ENCODE assay signal across 12 cellular contexts in the genomic region with DNA sequence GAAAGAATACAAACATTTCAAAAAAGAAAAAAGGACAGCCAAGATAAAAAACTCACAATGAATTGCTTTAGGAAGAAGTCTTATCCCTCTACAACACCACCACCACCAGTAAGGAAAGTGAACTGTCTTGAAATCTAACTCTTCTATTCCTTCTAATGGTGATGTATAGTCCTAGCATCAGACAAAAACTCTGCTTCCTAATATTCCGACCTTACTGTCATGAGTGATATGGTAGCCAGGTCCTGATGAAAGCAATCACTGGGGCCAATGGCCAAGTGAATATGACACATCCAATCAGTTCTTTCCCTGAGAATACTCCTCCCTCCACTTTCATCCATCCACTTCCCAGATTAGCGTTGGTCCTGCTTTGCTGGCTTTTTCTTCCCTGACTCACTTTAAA. TPM values are rescaled to one million over a fixed set of nuclear protein-coding genes. Genes with fewer than 3 reads are reported as not detected.
DNase-seq lines count a peak whose midpoint lies in the region; ATAC-seq and TF ChIP-seq lines count a peak whose summit lies in the region.
"Had no signal": no experiment of that assay in that cellular context is flagged by ENCODE, and none has a peak within 500 bp of the region (broad histone marks: within the 10 kb centered on the region; RNA-seq: fewer than 3 reads in every experiment).

No MANE protein-coding gene starts in this region.

- no peak for TF ChIP-seq POLR2A in prostate gland (IDR thresholded peaks at IDR 0.05)

- ATAC-seq in T-helper 17 cell (no peak), PC-3 (no peak)

- H3K27me3 Mint-ChIP-seq in T-helper 17 cell = no peaks in the 10 kb centered on the region
- H3K27me3 Mint-ChIP-seq: activated B cell treated with CpG ODN at 0.5 μM for 24 hours had no signal

- no peak overlapping the region for H3K9ac ChIP-seq in PC-3 (ENCODE audit: low read length)

- H3K9me3 ChIP-seq in T-helper 17 cell (ENCODE audit: control insufficient read depth, low read length, poor library complexity, severe bottlenecking) = no peaks in the 10 kb centered on the region
- no peaks in the 10 kb centered on the region for H3K9me3 ChIP-seq in prostate gland
- no peaks in the 10 kb centered on the region for H3K9me3 ChIP-seq in PC-3 (ENCODE audit: low read length)
- H3K9me3 ChIP-seq: SJCRH30 had no signal

- H3K27me3 ChIP-seq in prostate gland (replicated peaks; ENCODE audit: insufficient read depth) (no peaks in the 10 kb centered on the region), PC-3 (ENCODE audit: low read length) (no peaks in the 10 kb centered on the region)
- H3K27me3 ChIP-seq: SJCRH30 had no signal

- POLR2A ChIA-PET in PC-3 (lab: Charles Lee; ENCODE audit: unreplicated experiment) = no interaction called here

- no peak overlapping the region for H3K4me3 Mint-ChIP-seq in T-helper 17 cell
- H3K4me3 Mint-ChIP-seq: activated B cell treated with CpG ODN at 0.5 μM for 24 hours had no signal

- TF ChIP-seq CTCF in AG10803 (conservative IDR thresholded peaks at IDR 0.05; ENCODE audit: low read length) (peak; percentile 32), prostate gland (IDR thresholded peaks at IDR 0.05) (no peak), PC-3 (conservative IDR thresholded peaks at IDR 0.05; ENCODE audit: low read depth, low read length) (no peak)

- peaks cover 3% of the 10 kb centered on the region for H3K4me1 Mint-ChIP-seq in T-helper 17 cell
- H3K4me1 Mint-ChIP-seq: activated B cell treated with CpG ODN at 0.5 μM for 24 hours had no signal

- CTCF ChIA-PET in PC-3 (lab: Charles Lee) = no interaction called here

- intact Hi-C loops in prostate gland (cut with DNase I) (no loop called here), PC-3 (cut with micrococcal nuclease) (loop anchor here (5.0 kb wide), 1 partner anchor 83 kb away; no protein-coding TSS in a partner anchor)

- no peaks in the 10 kb centered on the region for H4K20me1 ChIP-seq in PC-3 (ENCODE audit: low read length)

- H3K4me3 ChIP-seq in AG10803 (ENCODE audit: low read length) (no peak overlapping the region), prostate gland (no peak overlapping the region), PC-3 (ENCODE audit: low read length) (no peak overlapping the region)
- H3K4me3 ChIP-seq: SJCRH30 had no signal

- no peak overlapping the region for H2AFZ ChIP-seq in PC-3 (ENCODE audit: low read length)

- H3K36me3 ChIP-seq in prostate gland (peaks cover 0 to 5% of the 10 kb centered on the region in 2 donors), PC-3 (ENCODE audit: low read depth, low read length) (peaks cover 17% of the 10 kb centered on the region)

- H3F3A ChIP-seq in PC-3 (ENCODE audit: low read length, unreplicated experiment) = no peaks in the 10 kb centered on the region

- H3K27ac ChIP-seq in prostate gland = peak overlapping the region; percentile 32 to 37
- H3K27ac ChIP-seq in PC-3 (ENCODE audit: low read length) = no peak overlapping the region
- H3K27ac ChIP-seq: SJCRH30 had no signal

- H3K79me2 ChIP-seq in PC-3 (ENCODE audit: low read length) = no peaks in the 10 kb centered on the region

- H3K4me2 ChIP-seq in PC-3 (ENCODE audit: low read length) = no peak overlapping the region

- H3K9me2 ChIP-seq in PC-3 (replicated peaks; ENCODE audit: low read length) = no peaks in the 10 kb centered on the region

- H3K36me3 Mint-ChIP-seq in T-helper 17 cell (ENCODE audit: low read depth) = peaks cover 10% of the 10 kb centered on the region

- DNase-seq in AG10803 (ENCODE audit: low read depth) (peak; percentile 12), T-helper 17 cell (no peak), fibroblast of peridontal ligament (ENCODE audit: extremely low read depth) (peak; percentile 53), prostate gland (ENCODE audit: low spot score) (no peak), HCEC 1CT (no peak), PC-3 (no peak), activated gamma-delta T cell (lab: John Stamatoyannopoulos, UW) (no peak), NCI-H1417 (lab: John Stamatoyannopoulos, UW) (no peak)
- DNase-seq: activated B cell treated with CpG ODN at 0.5 μM for 24 hours, AML-193, NCI-H1092 had no signal

- BruUV-seq in PC-3 (replicated peaks; lab: Mats Ljungman, UMichigan) = no TSS peak

- peaks cover 8% of the 10 kb centered on the region for H3K4me1 ChIP-seq in prostate gland (replicated peaks)
- no peaks in the 10 kb centered on the region for H3K4me1 ChIP-seq in PC-3 (ENCODE audit: insufficient read depth, low read length)
- H3K4me1 ChIP-seq: SJCRH30 had no signal

- H3K27ac Mint-ChIP-seq in T-helper 17 cell = peak overlapping the region; percentile 4
- H3K27ac Mint-ChIP-seq: activated B cell treated with CpG ODN at 0.5 μM for 24 hours had no signal

- 98% methylated on average over 2 of the region's 2 CpGs for WGBS in prostate gland

RNA-seq across cellular contexts. Expression of a gene that starts 14.8 kb away (rescaled TPM):
- 10 to 100 TPM; 17.2 to 23.1 TPM for total RNA-seq in T-helper 17 cell
- total RNA-seq in prostate gland = 10 to 100 TPM; 34.4 to 54.9 TPM
- total RNA-seq in PC-3 (2014; rRNA removed) = 4.6 and 5.5 TPM in 2 replicates

Comparison
In these comparisons a context has a peak if more than half of its experiments do, and no peak if none do; other contexts are left out.
1. DNase-seq: peak in AG10803 (single experiment) and fibroblast of peridontal ligament (single experiment); none in T-helper 17 cell (0 of 3), prostate gland (single experiment), HCEC 1CT (single experiment), PC-3 (single experiment), activated gamma-delta T cell (single experiment) and NCI-H1417 (0 of 3).